8 cellular contexts compared by ENCODE assay signal in the genomic region with DNA sequence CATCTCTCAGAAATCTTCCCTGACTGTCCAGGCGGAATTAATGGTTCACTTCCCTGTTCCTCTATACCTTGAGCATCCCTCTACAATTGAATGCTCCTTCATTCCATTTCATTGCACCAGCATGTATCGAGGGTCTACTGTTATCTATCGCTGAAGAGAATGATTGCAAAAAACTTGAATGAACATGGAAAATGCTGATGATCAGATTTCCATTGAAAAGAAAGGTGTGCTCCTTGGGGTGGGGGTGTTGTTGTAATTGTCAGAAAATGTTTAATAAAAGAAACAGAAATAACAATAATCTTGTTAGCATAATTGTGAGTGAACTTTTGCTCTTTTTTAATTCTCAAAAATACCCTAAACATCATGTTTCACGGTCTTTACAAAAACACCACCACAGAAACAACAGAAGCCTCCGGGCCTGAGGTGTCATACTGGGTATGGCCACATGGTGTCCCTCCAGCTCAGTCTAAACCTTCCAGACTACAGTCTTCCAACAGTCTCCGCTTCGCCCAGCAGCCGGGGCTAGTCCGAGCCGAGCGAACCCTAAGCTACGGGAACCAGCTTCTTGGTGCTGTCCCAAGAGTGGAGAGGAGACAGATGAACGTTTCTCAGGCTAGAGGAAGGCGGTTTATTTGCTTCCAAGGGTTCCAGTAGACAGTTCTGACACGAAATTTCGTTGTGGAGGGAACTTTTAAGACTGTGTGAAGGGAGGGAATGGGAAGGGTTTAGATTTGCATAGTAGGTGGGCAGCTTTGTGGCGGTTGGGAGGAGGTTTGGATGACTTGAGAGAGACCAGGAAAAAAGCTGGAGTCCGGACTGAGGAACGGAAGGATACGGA.
DNase-seq lines count a peak whose midpoint lies in the region; ATAC-seq and TF ChIP-seq lines count a peak whose summit lies in the region.

No MANE protein-coding gene starts in this region.

- no peaks in the 10 kb centered on the region for H3K36me3 ChIP-seq in duodenal mucosa (ENCODE audit: control insufficient read depth in 1 of 2, insufficient read depth in 2 of 2, low read length in 2 of 2)

- ATAC-seq in GM19035 (IDR thresholded peaks at IDR 0.05; ENCODE audit: unreplicated experiment) (peak; percentile 88), HG03442 (IDR thresholded peaks at IDR 0.05; ENCODE audit: unreplicated experiment) (peak; percentile 93)

- no peak for TF ChIP-seq POLR2A in lower leg skin (IDR thresholded peaks at IDR 0.05)

- H3K9me3 ChIP-seq in duodenal mucosa (ENCODE audit: control insufficient read depth in 1 of 2, low read length in 2 of 2): no peaks in the 10 kb centered on the region

- H3K27ac ChIP-seq in duodenal mucosa (ENCODE audit: low read depth, low read length): peak overlapping the region; percentile 13

- DNase-seq in Ammon's horn (ENCODE audit: low spot score) (peak; percentile 95), NCI-H510A treated with DMSO at 0.1 percent for 48 hours (lab: John Stamatoyannopoulos, UW) (peak; percentile 83), lower leg skin (ENCODE audit: low spot score in 2 of 2) (peak; percentile 91 to 98)
- peak; percentile 87 to 91 for DNase-seq in activated CD4-positive, alpha-beta T cell treated with anti-CD3 and anti-CD28 coated beads, Interleukin-2, amount 50 U/mL, for 48 hours
- DNase-seq in stimulated activated CD4-positive, alpha-beta T cell treated with anti-CD3 and anti-CD28 coated beads, Interleukin-4, amount 100 ng/mL, for 48 hours (ENCODE audit: low read depth in 2 of 2): peak; percentile 76 to 83

- intact Hi-C loops in lower leg skin (cut with DNase I; ENCODE audit: low total_unique reads): loop anchor here (2.0 kb wide), 1 partner anchor 91 kb away; no protein-coding TSS in a partner anchor

- peak overlapping the region; percentile 40 to 58 for H3K9ac ChIP-seq in duodenal mucosa (ENCODE audit: low read depth in 1 of 2, low read length in 2 of 2)

- 5 to 7% methylated on average over 20 of the region's 20 CpGs for WGBS in lower leg skin, 2 donors

- peak in 1 of 3 donors; percentile 94 for TF ChIP-seq CTCF in lower leg skin (IDR thresholded peaks at IDR 0.05)

- peaks cover 0 to 4% of the 10 kb centered on the region in 2 donors for H3K27me3 ChIP-seq in duodenal mucosa (ENCODE audit: control insufficient read depth in 1 of 2, insufficient read depth in 2 of 2, low read length in 2 of 2)

- H3K4me1 ChIP-seq in duodenal mucosa (ENCODE audit: control insufficient read depth in 1 of 2, insufficient read depth in 2 of 2, low read length in 2 of 2): peaks cover 15 to 22% of the 10 kb centered on the region in 2 donors

- peak overlapping the region; percentile 64 to 71 for H3K4me3 ChIP-seq in duodenal mucosa (ENCODE audit: low read depth in 1 of 2, low read length in 2 of 2)
- no peak overlapping the region for H3K4me3 ChIP-seq in lower leg skin (ENCODE audit: low read depth, poor library complexity, severe bottlenecking)
